15 cellular contexts compared by ENCODE assay signal in the genomic region with DNA sequence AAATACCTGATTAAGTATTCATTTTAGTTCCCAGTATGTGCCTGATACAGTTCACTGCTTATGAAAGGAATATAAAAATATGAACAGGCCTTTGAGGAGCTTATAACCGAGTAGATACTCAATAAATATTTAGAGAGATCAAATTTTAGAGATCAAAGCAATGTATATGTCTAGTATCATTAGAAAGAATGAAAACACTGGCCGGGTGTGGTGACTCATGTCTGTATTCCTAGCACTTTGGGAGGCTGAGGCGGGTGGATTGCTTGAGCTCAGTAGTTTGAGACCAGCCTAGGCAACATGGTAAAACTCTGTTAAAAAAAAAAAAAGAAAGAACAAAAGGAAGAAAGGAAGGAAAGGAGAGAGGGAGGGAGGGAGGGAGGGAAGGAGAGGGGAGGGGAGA.
"Had no signal": no experiment of that assay in that cellular context is flagged by ENCODE, and none has a peak within 500 bp of the region (broad histone marks: within the 10 kb centered on the region; RNA-seq: fewer than 3 reads in every experiment).

No MANE protein-coding gene starts in this region.

- H3K4me1 ChIP-seq: right lobe of liver, suprapubic skin, upper lobe of right lung had no signal

- H3K27me3 ChIP-seq: right lobe of liver, suprapubic skin, upper lobe of right lung had no signal

- ATAC-seq: psoas muscle; right lobe of liver; stimulated activated naive CD8-positive, alpha-beta T cell treated with anti-CD3 and anti-CD28 coated beads, Interleukin-15, Interleukin-2, amounts not matched to agents 100 U/mL and 50 U/mL, for 24 hours; upper lobe of right lung had no signal

- H3K36me3 ChIP-seq: right lobe of liver, suprapubic skin, upper lobe of right lung had no signal

- H3K27ac ChIP-seq: psoas muscle, right lobe of liver, suprapubic skin, upper lobe of right lung had no signal

- DNase-seq: activated CD4-positive, CD25-positive, alpha-beta regulatory T cell treated with anti-CD3 and anti-CD28 coated beads, Interleukin-2, amount 50 U/mL, for 72 hours; activated naive CD4-positive, alpha-beta T cell treated with anti-CD3 and anti-CD28 coated beads, Interleukin-2, amount 10 ng/mL, durations not matched to agents 7 days and 5 days; activated T-cell treated with anti-CD3 and anti-CD28 coated beads, Interleukin-2, amount 50 U/mL, for 1 hour; cortex of kidney; effector CD4-positive, alpha-beta T cell; foreskin fibroblast; hypothalamus; kidney glomerular epithelial cell; nephron progenitor cell; occipital lobe; psoas muscle; right lobe of liver; stimulated activated naive CD8-positive, alpha-beta T cell treated with anti-CD3 and anti-CD28 coated beads, Interleukin-15, Interleukin-2, amounts not matched to agents 100 U/mL and 50 U/mL, for 24 hours; upper lobe of right lung had no signal

- H3K9me3 ChIP-seq: psoas muscle, right lobe of liver, suprapubic skin, upper lobe of right lung had no signal

- H3K4me3 ChIP-seq: psoas muscle, right lobe of liver, suprapubic skin, upper lobe of right lung had no signal
